In the genomic region with DNA sequence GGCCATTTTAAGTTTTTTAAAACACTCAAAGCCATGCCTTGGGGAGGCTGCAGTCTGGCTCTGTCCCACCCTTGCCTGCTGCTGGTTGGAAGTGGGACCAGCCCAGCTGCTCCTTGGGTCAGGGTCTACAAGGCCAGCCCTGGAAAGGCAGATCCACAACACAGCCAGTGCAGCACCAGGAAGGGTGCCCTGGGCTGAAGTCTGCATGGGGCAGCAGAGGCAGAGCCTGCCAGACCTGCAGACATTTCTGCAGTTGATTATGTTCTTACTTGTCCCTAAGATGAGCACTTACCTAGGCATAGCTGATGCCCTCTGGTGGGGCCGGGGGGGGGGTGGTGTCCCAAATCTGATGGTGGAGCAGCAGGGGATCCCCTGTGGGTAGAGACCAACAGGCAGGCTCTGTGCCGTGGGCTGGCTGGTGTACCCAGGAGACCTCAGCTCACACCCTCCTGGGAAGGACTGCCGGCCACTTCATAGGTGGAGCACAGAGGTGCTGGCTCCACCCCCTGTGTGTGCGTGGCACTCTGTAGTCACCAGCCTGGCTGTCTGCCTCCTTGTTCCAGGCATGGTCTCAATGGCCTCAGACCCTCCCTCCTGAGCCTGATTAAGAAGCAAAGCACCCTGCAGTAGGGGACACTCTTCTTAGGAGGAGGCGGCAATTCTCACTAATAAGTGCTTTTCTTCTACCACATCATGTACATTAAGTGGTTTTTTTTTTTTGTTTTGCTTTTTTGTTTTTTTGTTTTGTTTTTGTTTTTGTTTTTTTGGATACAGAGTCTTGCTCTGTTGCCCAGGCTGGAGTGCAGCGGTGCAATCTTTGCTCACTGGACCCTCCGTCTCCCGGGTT, we compare ENCODE assay signal across 9 cellular contexts.
A peak's percentile ranks its signal among the peaks of the same experiment; 100 is the strongest.
DNase-seq lines count a peak whose midpoint lies in the region; ATAC-seq and TF ChIP-seq lines count a peak whose summit lies in the region.
"Had no signal": no experiment of that assay in that cellular context is flagged by ENCODE, and none has a peak within 500 bp of the region (broad histone marks: within the 10 kb centered on the region; RNA-seq: fewer than 3 reads in every experiment).

No MANE protein-coding gene starts in this region.

- H3K27ac Mint-ChIP-seq in activated CD8-positive, alpha-beta T cell treated with anti-CD3 and anti-CD28 coated beads, Interleukin-2, amount 10 ng/mL, durations not matched to agents 7 days and 5 days = no peak overlapping the region
- H3K27ac Mint-ChIP-seq: activated CD4-positive, alpha-beta memory T cell treated with anti-CD3 and anti-CD28 coated beads for 36 hours had no signal

- ATAC-seq in Right ventricle myocardium inferior = peak; percentile 58
- ATAC-seq in HG02852 (IDR thresholded peaks at IDR 0.05; ENCODE audit: unreplicated experiment) = peak; percentile 50
- peak; percentile 59 to 90 for ATAC-seq in upper lobe of left lung (ENCODE audit: low FRiP score in 2 of 2)
- no peak for ATAC-seq in activated CD8-positive, alpha-beta T cell treated with anti-CD3 and anti-CD28 coated beads, Interleukin-2, amount 10 ng/mL, durations not matched to agents 7 days and 5 days
- no peak for ATAC-seq in HG03520 (IDR thresholded peaks at IDR 0.05; ENCODE audit: unreplicated experiment)

- no peak overlapping the region for H3K27ac ChIP-seq in left ventricle myocardium inferior (replicated peaks)
- peak overlapping the region in 1 of 4 donors; percentile 78 for H3K27ac ChIP-seq in upper lobe of left lung

- H3K27me3 ChIP-seq in left ventricle myocardium inferior (ENCODE audit: low read depth) (no peaks in the 10 kb centered on the region), upper lobe of left lung (no peaks in the 10 kb centered on the region)

- H3K9me3 ChIP-seq in left ventricle myocardium inferior (replicated peaks) (no peaks in the 10 kb centered on the region), upper lobe of left lung (no peaks in the 10 kb centered on the region)

- CTCF ChIA-PET in activated CD8-positive, alpha-beta T cell treated with anti-CD3 and anti-CD28 coated beads, Interleukin-2, amount 10 ng/mL, durations not matched to agents 7 days and 5 days (lab: Charles Lee) = no interaction called here

- H3K36me3 ChIP-seq in left ventricle myocardium inferior = no peaks in the 10 kb centered on the region
- H3K36me3 ChIP-seq in upper lobe of left lung = no peaks in the 10 kb centered on the region

- H3K4me3 ChIP-seq in left ventricle myocardium inferior = no peak overlapping the region
- H3K4me3 ChIP-seq in upper lobe of left lung = peak overlapping the region in 3 of 4 donors; percentile 3 to 38 (median 16)

- TF ChIP-seq POLR2A in Raji (IDR thresholded peaks at IDR 0.05; ENCODE audit: insufficient read depth, low read depth, low read length) = peak; percentile 99
- TF ChIP-seq POLR2A in upper lobe of left lung (IDR thresholded peaks at IDR 0.05) = peak in 1 of 4 donors; percentile 78

- intact Hi-C loops in Right ventricle myocardium inferior (cut with DNase I) (no loop called here), left ventricle myocardium inferior (cut with micrococcal nuclease) (loop anchor here (10.0 kb wide), 1 partner anchor 86 kb away; no protein-coding TSS in a partner anchor)

- TF ChIP-seq CTCF in left ventricle myocardium inferior (IDR thresholded peaks at IDR 0.05; ENCODE audit: borderline replicate concordance) = no peak
- no peak for TF ChIP-seq CTCF in upper lobe of left lung (IDR thresholded peaks at IDR 0.05)

- WGBS in upper lobe of left lung, 2 donors = 79 to 91% methylated on average over 6 to 7 of the region's 8 CpGs

- H3K4me1 ChIP-seq in left ventricle myocardium inferior (peaks cover 13% of the 10 kb centered on the region), upper lobe of left lung (peaks cover 7 to 9% (median 9%) of the 10 kb centered on the region in 4 donors)

- DNase-seq in Right ventricle myocardium inferior (ENCODE audit: missing footprints) = no peak
- DNase-seq in left ventricle myocardium inferior = no peak
- peak in 1 of 2 donors; percentile 87 for DNase-seq in upper lobe of left lung
- no peak for DNase-seq in activated CD8-positive, alpha-beta T cell treated with anti-CD3 and anti-CD28 coated beads, Interleukin-2, amount 10 ng/mL, durations not matched to agents 7 days and 5 days
- no peak for DNase-seq in GF-D8 (lab: John Stamatoyannopoulos, UW)
- DNase-seq: activated CD4-positive, alpha-beta memory T cell treated with anti-CD3 and anti-CD28 coated beads for 36 hours had no signal

- H3K36me3 Mint-ChIP-seq in activated CD8-positive, alpha-beta T cell treated with anti-CD3 and anti-CD28 coated beads, Interleukin-2, amount 10 ng/mL, durations not matched to agents 7 days and 5 days (ENCODE audit: low read depth) = no peaks in the 10 kb centered on the region
- H3K36me3 Mint-ChIP-seq: activated CD4-positive, alpha-beta memory T cell treated with anti-CD3 and anti-CD28 coated beads for 36 hours had no signal

- no peak for TF ChIP-seq EP300 in upper lobe of left lung (IDR thresholded peaks at IDR 0.05)

- POLR2A ChIA-PET in activated CD8-positive, alpha-beta T cell treated with anti-CD3 and anti-CD28 coated beads, Interleukin-2, amount 10 ng/mL, durations not matched to agents 7 days and 5 days (lab: Charles Lee) = no interaction called here

- peaks cover 8% of the 10 kb centered on the region for H3K27me3 Mint-ChIP-seq in activated CD8-positive, alpha-beta T cell treated with anti-CD3 and anti-CD28 coated beads, Interleukin-2, amount 10 ng/mL, durations not matched to agents 7 days and 5 days (ENCODE audit: low read depth)
- H3K27me3 Mint-ChIP-seq: activated CD4-positive, alpha-beta memory T cell treated with anti-CD3 and anti-CD28 coated beads for 36 hours had no signal

- peaks cover 8% of the 10 kb centered on the region for H3K4me1 Mint-ChIP-seq in activated CD8-positive, alpha-beta T cell treated with anti-CD3 and anti-CD28 coated beads, Interleukin-2, amount 10 ng/mL, durations not matched to agents 7 days and 5 days (ENCODE audit: low read depth)

- H3K9me3 Mint-ChIP-seq in activated CD8-positive, alpha-beta T cell treated with anti-CD3 and anti-CD28 coated beads, Interleukin-2, amount 10 ng/mL, durations not matched to agents 7 days and 5 days (ENCODE audit: insufficient read depth) = no peaks in the 10 kb centered on the region
- H3K9me3 Mint-ChIP-seq: activated CD4-positive, alpha-beta memory T cell treated with anti-CD3 and anti-CD28 coated beads for 36 hours had no signal

- no peak overlapping the region for H3K4me3 Mint-ChIP-seq in activated CD8-positive, alpha-beta T cell treated with anti-CD3 and anti-CD28 coated beads, Interleukin-2, amount 10 ng/mL, durations not matched to agents 7 days and 5 days
- H3K4me3 Mint-ChIP-seq: activated CD4-positive, alpha-beta memory T cell treated with anti-CD3 and anti-CD28 coated beads for 36 hours had no signal

Comparison
In these comparisons a context has a peak if more than half of its experiments do, and no peak if none do; other contexts are left out.
1. ATAC-seq: peak in Right ventricle myocardium inferior (single experiment), HG02852 (single experiment) and upper lobe of left lung (2 of 2); none in activated CD8-positive, alpha-beta T cell treated with anti-CD3 and anti-CD28 coated beads, Interleukin-2, amount 10 ng/mL, durations not matched to agents 7 days and 5 days (single experiment) and HG03520 (single experiment).